23 cellular contexts compared by ENCODE assay signal in genomic region chr3:95387242-95388021, GRCh38.
DNase-seq lines count a peak whose midpoint lies in the region; ATAC-seq, FAIRE-seq and TF ChIP-seq lines count a peak whose summit lies in the region.
"Had no signal": no experiment of that assay in that cellular context is flagged by ENCODE, and none has a peak within 500 bp of the region (broad histone marks: within the 10 kb centered on the region; RNA-seq: fewer than 3 reads in every experiment).

No MANE protein-coding gene starts in this region.

- H3K4ac ChIP-seq in neuronal stem cell (ENCODE audit: low read length): no peak overlapping the region

- WGBS in neuronal stem cell (ENCODE audit: extremely low coverage in 2 of 2, insufficient read length in 2 of 2, insufficient replicate concordance in 1 of 2), 2 donors: no CpG with 5 or more reads among the region's 6 CpGs
- 58 to 70% (median 59%) methylated on average over 6 of the region's 6 CpGs for WGBS in small intestine, 3 donors
- WGBS in esophagus squamous epithelium, 2 donors: 59 to 63% methylated on average over 6 of the region's 6 CpGs

- H3K9me3 ChIP-seq in SU-DHL-6 (ENCODE audit: insufficient read depth, low read length) (no peaks in the 10 kb centered on the region), neuronal stem cell (replicated peaks in 1 of 2; ENCODE audit: control insufficient read depth in 2 of 2, insufficient read depth in 1 of 2, low read depth in 1 of 2, low read length in 2 of 2) (no peaks in the 10 kb centered on the region), small intestine (ENCODE audit: control insufficient read depth, low read depth) (no peaks in the 10 kb centered on the region), esophagus squamous epithelium (no peaks in the 10 kb centered on the region)
- H3K9me3 ChIP-seq: ascending aorta, ovary, SJSA1, testis had no signal

- no peak overlapping the region for H4K8ac ChIP-seq in neuronal stem cell (ENCODE audit: low read depth, low read length)

- H3K4me1 ChIP-seq in neuronal stem cell (ENCODE audit: control insufficient read depth in 2 of 2, insufficient read depth in 1 of 2, low read depth in 1 of 2, low read length in 2 of 2) (no peaks in the 10 kb centered on the region), small intestine (ENCODE audit: control insufficient read depth in 2 of 2, insufficient read depth in 1 of 2, low read depth in 1 of 2, low read length in 1 of 2) (no peaks in the 10 kb centered on the region), esophagus squamous epithelium (no peaks in the 10 kb centered on the region)
- H3K4me1 ChIP-seq: ascending aorta, SJSA1, testis had no signal

- no peak overlapping the region for H2BK15ac ChIP-seq in neuronal stem cell (ENCODE audit: low read length)

- no peak overlapping the region for H3K18ac ChIP-seq in neuronal stem cell (ENCODE audit: low read length)

- H2AK5ac ChIP-seq in neuronal stem cell (ENCODE audit: low read depth, low read length): no peak overlapping the region

- H3K79me2 ChIP-seq in SU-DHL-6 (ENCODE audit: insufficient read depth, low read length): no peaks in the 10 kb centered on the region

- H3K79me1 ChIP-seq in neuronal stem cell (ENCODE audit: low read depth, low read length): no peaks in the 10 kb centered on the region

- no peak overlapping the region for H3K14ac ChIP-seq in neuronal stem cell (ENCODE audit: low read length)

- no peak overlapping the region for H2BK5ac ChIP-seq in neuronal stem cell (ENCODE audit: low read length)

- ATAC-seq in GM18505 (IDR thresholded peaks at IDR 0.05; ENCODE audit: unreplicated experiment): peak; percentile 83
- peak; percentile 79 for ATAC-seq in GM19463 (IDR thresholded peaks at IDR 0.05; ENCODE audit: unreplicated experiment)
- ATAC-seq in HG03097 (IDR thresholded peaks at IDR 0.05; ENCODE audit: low FRiP score, unreplicated experiment): peak; percentile 59
- ATAC-seq: left cardiac atrium had no signal

- H4K20me1 ChIP-seq in SU-DHL-6 (ENCODE audit: low read depth, low read length): no peaks in the 10 kb centered on the region

- H3K36me3 ChIP-seq in SU-DHL-6 (ENCODE audit: low read length): no peaks in the 10 kb centered on the region
- H3K36me3 ChIP-seq in neuronal stem cell (replicated peaks in 1 of 2; ENCODE audit: control insufficient read depth in 2 of 2, insufficient read depth in 2 of 2, low read length in 2 of 2): no peaks in the 10 kb centered on the region
- no peaks in the 10 kb centered on the region for H3K36me3 ChIP-seq in small intestine (ENCODE audit: control insufficient read depth in 2 of 2, insufficient read depth in 2 of 2, low read length in 2 of 2)
- no peaks in the 10 kb centered on the region for H3K36me3 ChIP-seq in esophagus squamous epithelium
- H3K36me3 ChIP-seq: ascending aorta, ovary, SJSA1 had no signal

- DNase-seq in neuronal stem cell (ENCODE audit: low spot score) (no peak), small intestine (no peak), G401 (ENCODE audit: low spot score) (no peak), esophagus squamous epithelium (lab: John Stamatoyannopoulos, UW) (no peak)
- DNase-seq: activated CD4-positive, alpha-beta T cell treated with anti-CD3 and anti-CD28 coated beads, Interleukin-2, amount 10 ng/mL, durations not matched to agents 24 days and 14 days; activated naive CD4-positive, alpha-beta T cell; COR-L47; EL; foreskin fibroblast; GM23248; left cardiac atrium; NCI-H2171 treated with DMSO at 0.1 percent for 48 hours; ovary; stimulated activated CD4-positive, alpha-beta T cell treated with anti-CD3 and anti-CD28 coated beads, Interleukin-4, amount 100 ng/mL, for 1 hour; testis had no signal

- TF ChIP-seq POLR2A in GM18505 (IDR thresholded peaks at IDR 0.05; ENCODE audit: borderline replicate concordance, extremely low read depth, insufficient read depth, insufficient read length) (no peak), esophagus squamous epithelium (IDR thresholded peaks at IDR 0.05) (no peak)

- no peak overlapping the region for H3K9ac ChIP-seq in SU-DHL-6 (ENCODE audit: low read length)
- H3K9ac ChIP-seq in neuronal stem cell (ENCODE audit: low read depth, low read length, poor library complexity): no peak overlapping the region
- H3K9ac ChIP-seq: GM23248 had no signal

- H3K23ac ChIP-seq in neuronal stem cell (ENCODE audit: low read depth, low read length, poor library complexity): no peak overlapping the region

- no peak overlapping the region for H2BK120ac ChIP-seq in neuronal stem cell (ENCODE audit: low read depth, low read length)

- H3K4me2 ChIP-seq in SU-DHL-6 (ENCODE audit: low read depth, low read length, poor library complexity, severe bottlenecking) (no peak overlapping the region), neuronal stem cell (ENCODE audit: insufficient read depth, low read length, poor library complexity, severe bottlenecking) (no peak overlapping the region)

- H2AFZ ChIP-seq in SU-DHL-6 (ENCODE audit: low read depth, low read length, severe bottlenecking) (peak overlapping the region; percentile 46), neuronal stem cell (ENCODE audit: low read length) (no peak overlapping the region)
- H2AFZ ChIP-seq: GM23248 had no signal

- intact Hi-C loops in esophagus squamous epithelium (cut with DNase I): no loop called here

- H2BK12ac ChIP-seq in neuronal stem cell (ENCODE audit: low read length): no peak overlapping the region

- no peak for TF ChIP-seq CTCF in SU-DHL-6 (IDR thresholded peaks at IDR 0.05; ENCODE audit: insufficient read depth, low read length, poor library complexity, severe bottlenecking)
- no peak for TF ChIP-seq CTCF in esophagus squamous epithelium (IDR thresholded peaks at IDR 0.05)

- no peaks in the 10 kb centered on the region for H3K9me2 ChIP-seq in SU-DHL-6 (replicated peaks; ENCODE audit: insufficient read depth, low read length)

- no peak for FAIRE-seq in small intestine (lab: Jason Lieb, UNC)
- FAIRE-seq: endometrium, GM19239 had no signal

- H3K27ac ChIP-seq in SU-DHL-6 (ENCODE audit: low read depth, low read length) (no peak overlapping the region), neuronal stem cell (replicated peaks; ENCODE audit: low read length) (no peak overlapping the region), small intestine (ENCODE audit: low read depth in 1 of 2, low read length in 1 of 2) (no peak overlapping the region), esophagus squamous epithelium (no peak overlapping the region)
- H3K27ac ChIP-seq: ascending aorta, GM23248, ovary, SJSA1, testis had no signal

- no peak overlapping the region for H4K91ac ChIP-seq in neuronal stem cell (ENCODE audit: low read depth, low read length, poor library complexity)

- H3K4me3 ChIP-seq in SU-DHL-6 (ENCODE audit: insufficient read depth, low read length, poor library complexity, severe bottlenecking) (no peak overlapping the region), neuronal stem cell (ENCODE audit: low read length in 2 of 2) (no peak overlapping the region), small intestine (ENCODE audit: low read depth in 1 of 2, low read length in 2 of 2) (no peak overlapping the region), esophagus squamous epithelium (no peak overlapping the region)
- H3K4me3 ChIP-seq: ascending aorta, GM23248, ovary, SJSA1, testis had no signal

- H3F3A ChIP-seq in SU-DHL-6 (ENCODE audit: insufficient read depth): no peaks in the 10 kb centered on the region

- in situ Hi-C loops in G401 (cut with HindIII; ENCODE audit: low sequenced_read_pairs): no loop called here

- H3K27me3 ChIP-seq in SU-DHL-6 (ENCODE audit: low read length): no peaks in the 10 kb centered on the region
- no peaks in the 10 kb centered on the region for H3K27me3 ChIP-seq in neuronal stem cell (ENCODE audit: control insufficient read depth in 3 of 3, insufficient read depth in 3 of 3, low read depth in 1 of 3, low read length in 3 of 3)
- no peaks in the 10 kb centered on the region for H3K27me3 ChIP-seq in small intestine (ENCODE audit: control insufficient read depth in 2 of 2, insufficient read depth in 2 of 2, low read length in 2 of 2)
- H3K27me3 ChIP-seq in esophagus squamous epithelium: no peaks in the 10 kb centered on the region
- H3K27me3 ChIP-seq: ascending aorta, ovary, SJSA1, testis had no signal
